8 cellular contexts compared by ENCODE assay signal in the genomic region with DNA sequence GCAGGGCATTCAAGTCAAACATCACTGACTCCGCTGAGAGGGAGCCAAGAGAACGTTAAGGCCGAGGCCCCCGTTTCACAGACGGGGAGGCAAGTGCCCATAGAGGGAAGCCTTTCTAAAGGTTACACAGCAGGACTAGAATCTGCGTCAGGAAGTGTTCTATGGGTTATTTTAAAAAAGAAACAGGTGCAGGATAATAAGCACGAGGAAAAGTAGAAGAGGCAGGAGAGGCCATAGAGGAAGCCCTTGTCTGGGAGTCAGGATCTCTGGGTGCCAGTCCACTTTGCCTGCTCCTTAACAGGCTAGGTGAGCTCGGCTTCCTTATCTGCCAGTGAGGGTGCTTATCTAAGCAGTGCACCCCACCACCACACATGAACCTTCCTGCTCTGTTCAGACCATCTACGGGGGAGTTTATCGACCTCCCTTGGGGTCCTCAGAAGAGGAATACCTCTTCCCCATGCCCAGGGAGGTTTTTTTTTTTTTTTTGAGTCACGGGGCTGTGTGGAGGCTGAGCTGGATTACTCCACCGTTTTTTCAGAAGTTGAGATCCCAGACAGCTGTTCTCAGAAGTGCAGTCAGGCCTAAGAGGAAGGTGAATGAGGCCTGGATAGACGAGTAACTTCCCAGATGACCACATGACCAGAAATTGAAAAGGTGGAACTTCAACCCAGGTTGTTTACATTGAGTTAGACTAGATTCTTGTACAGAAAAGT. TPM values are rescaled to one million over a fixed set of nuclear protein-coding genes. Genes with fewer than 3 reads are reported as not detected.
DNase-seq lines count a peak whose midpoint lies in the region; ATAC-seq and TF ChIP-seq lines count a peak whose summit lies in the region.

No MANE protein-coding gene starts in this region.

- H3K4me1 ChIP-seq in esophagus squamous epithelium, result peaks cover 11 to 61% (median 23%) of the 10 kb centered on the region in 3 donors
- H3K4me1 ChIP-seq in neutrophil (ENCODE audit: control insufficient read depth in 1 of 2, insufficient read depth in 1 of 2, low read depth in 1 of 2, low read length in 1 of 2), result peaks cover 38 to 43% of the 10 kb centered on the region in 2 experiments

- peak overlapping the region; percentile 98 for H3K27ac ChIP-seq in CD4-positive, alpha-beta T cell (ENCODE audit: low read depth, low read length)
- H3K27ac ChIP-seq in SU-DHL-6 (ENCODE audit: low read depth, low read length), result peak overlapping the region; percentile 95
- H3K27ac ChIP-seq in esophagus squamous epithelium, result peak overlapping the region; percentile 90 to 99 (median 94)
- H3K27ac ChIP-seq in neutrophil, result peak overlapping the region; percentile 99

- no peaks in the 10 kb centered on the region for H3K27me3 ChIP-seq in CD4-positive, alpha-beta T cell (ENCODE audit: control insufficient read depth, insufficient read depth, low read length)
- H3K27me3 ChIP-seq in SU-DHL-6 (ENCODE audit: low read length) (no peaks in the 10 kb centered on the region), esophagus squamous epithelium (no peaks in the 10 kb centered on the region), neutrophil (no peaks in the 10 kb centered on the region)

- 17 to 22% methylated on average over 11 to 13 of the region's 13 CpGs for WGBS in esophagus squamous epithelium, 2 donors

- intact Hi-C loops in CD4-positive, alpha-beta T cell (cut with DNase I, micrococcal nuclease), result loop anchor here in 1 of 2 experiments (5.0 to 10.0 kb wide), 5 partner anchors 108 to 921 kb away; a partner anchor contains a TSS
- intact Hi-C loops in esophagus squamous epithelium (cut with DNase I), result no loop called here

- H3K36me3 Mint-ChIP-seq in CD4-positive, alpha-beta T cell (ENCODE audit: low read depth), result peaks cover 35% of the 10 kb centered on the region
- H3K36me3 Mint-ChIP-seq in HFFc6 (ENCODE audit: low read depth), result peaks cover 14% of the 10 kb centered on the region

- peak; percentile 15 for ATAC-seq in CD4-positive, alpha-beta T cell (ENCODE audit: poor library complexity)
- ATAC-seq in GM18909 (IDR thresholded peaks at IDR 0.05; ENCODE audit: poor library complexity, unreplicated experiment), result no peak

- H3K4me2 ChIP-seq in SU-DHL-6 (ENCODE audit: low read depth, low read length, poor library complexity, severe bottlenecking), result peak overlapping the region; percentile 61

- no peak for TF ChIP-seq CTCF in CD4-positive, alpha-beta T cell (IDR thresholded peaks at IDR 0.05)
- no peak for TF ChIP-seq CTCF in HFFc6 (IDR thresholded peaks at IDR 0.05)
- no peak for TF ChIP-seq CTCF in SU-DHL-6 (IDR thresholded peaks at IDR 0.05; ENCODE audit: insufficient read depth, low read length, poor library complexity, severe bottlenecking)
- TF ChIP-seq CTCF in esophagus squamous epithelium (IDR thresholded peaks at IDR 0.05), result no peak
- TF ChIP-seq CTCF in neutrophil (IDR thresholded peaks at IDR 0.05), result no peak
- TF ChIP-seq CTCF in GM10248 (IDR thresholded peaks at IDR 0.05; ENCODE audit: control extremely low read depth, extremely low read depth, low read depth, missing control alignments), result no peak

- no peaks in the 10 kb centered on the region for H3K27me3 Mint-ChIP-seq in CD4-positive, alpha-beta T cell
- peaks cover 8% of the 10 kb centered on the region for H3K27me3 Mint-ChIP-seq in HFFc6 (ENCODE audit: insufficient read depth)

- POLR2A ChIA-PET in CD4-positive, alpha-beta T cell (lab: Charles Lee), result interaction anchor here (0.6 to 2.3 kb wide), 25 partner anchors 8 to 618 kb away, joined by 3 to 32 read pairs (median 4); a partner anchor contains a TSS
- POLR2A ChIA-PET in GM10248 (lab: Yijun Ruan, JAX), result interaction anchor here (0.6 to 0.8 kb wide), 3 partner anchors 9 to 1045 kb away, joined by 3 read pairs; no protein-coding TSS in a partner anchor

- CTCF ChIA-PET in CD4-positive, alpha-beta T cell (lab: Charles Lee), result interaction anchor here (0.8 to 1.2 kb wide), 5 partner anchors 10 to 169 kb away, joined by 3 to 5 read pairs (median 3); no protein-coding TSS in a partner anchor
- CTCF ChIA-PET in GM10248 (lab: Yijun Ruan, JAX), result interaction anchor here (0.6 to 5.9 kb wide), 18 partner anchors 8 to 420 kb away, joined by 3 to 59 read pairs (median 4); no protein-coding TSS in a partner anchor

- H3K79me2 ChIP-seq in SU-DHL-6 (ENCODE audit: insufficient read depth, low read length), result peaks cover 36% of the 10 kb centered on the region

- H2AFZ ChIP-seq in SU-DHL-6 (ENCODE audit: low read depth, low read length, severe bottlenecking), result no peak overlapping the region

- no peak for DNase-seq in CD4-positive, alpha-beta T cell
- DNase-seq in HFFc6 (no peak), esophagus squamous epithelium (lab: John Stamatoyannopoulos, UW) (no peak), DMS 273 treated with DMSO at 0.1 percent for 48 hours (lab: John Stamatoyannopoulos, UW) (no peak), GM10248 (ENCODE audit: extremely low spot score) (no peak)

- no peaks in the 10 kb centered on the region for H4K20me1 ChIP-seq in SU-DHL-6 (ENCODE audit: low read depth, low read length)

- peak overlapping the region; percentile 7 for H3K4me3 ChIP-seq in SU-DHL-6 (ENCODE audit: insufficient read depth, low read length, poor library complexity, severe bottlenecking)
- H3K4me3 ChIP-seq in esophagus squamous epithelium, result peak overlapping the region; percentile 61 to 98 (median 90)
- peak overlapping the region; percentile 81 to 94 for H3K4me3 ChIP-seq in neutrophil (ENCODE audit: low read depth in 1 of 2, low read length in 1 of 2)

- peaks cover 29% of the 10 kb centered on the region for H3F3A ChIP-seq in SU-DHL-6 (ENCODE audit: insufficient read depth)

- H3K27ac Mint-ChIP-seq in CD4-positive, alpha-beta T cell, result peak overlapping the region; percentile 96
- peak overlapping the region; percentile 98 for H3K27ac Mint-ChIP-seq in HFFc6

- no peaks in the 10 kb centered on the region for H3K9me2 ChIP-seq in SU-DHL-6 (replicated peaks; ENCODE audit: insufficient read depth, low read length)

- H3K9me3 Mint-ChIP-seq in CD4-positive, alpha-beta T cell, result no peaks in the 10 kb centered on the region
- H3K9me3 Mint-ChIP-seq in HFFc6, result no peaks in the 10 kb centered on the region

- no peak for TF ChIP-seq POLR2A in esophagus squamous epithelium (IDR thresholded peaks at IDR 0.05)

- peak overlapping the region; percentile 93 for H3K4me3 Mint-ChIP-seq in CD4-positive, alpha-beta T cell
- H3K4me3 Mint-ChIP-seq in HFFc6, result peak overlapping the region; percentile 96

- H3K4me1 Mint-ChIP-seq in CD4-positive, alpha-beta T cell (ENCODE audit: low read depth), result peaks cover 36% of the 10 kb centered on the region
- peaks cover 35% of the 10 kb centered on the region for H3K4me1 Mint-ChIP-seq in HFFc6 (ENCODE audit: low read depth)

- H3K9me3 ChIP-seq in CD4-positive, alpha-beta T cell (ENCODE audit: control insufficient read depth, low read length), result no peaks in the 10 kb centered on the region
- H3K9me3 ChIP-seq in SU-DHL-6 (ENCODE audit: insufficient read depth, low read length), result no peaks in the 10 kb centered on the region
- H3K9me3 ChIP-seq in esophagus squamous epithelium, result no peaks in the 10 kb centered on the region
- H3K9me3 ChIP-seq in neutrophil, result no peaks in the 10 kb centered on the region

- H3K36me3 ChIP-seq in SU-DHL-6 (ENCODE audit: low read length) (peaks cover 20% of the 10 kb centered on the region), esophagus squamous epithelium (no peaks in the 10 kb centered on the region), neutrophil (peaks cover 5% of the 10 kb centered on the region)

- H3K9ac ChIP-seq in SU-DHL-6 (ENCODE audit: low read length), result peak overlapping the region; percentile 96

RNA-seq across cellular contexts. Expression of a gene that starts 1.2 kb away (rescaled TPM):
- total RNA-seq in CD4-positive, alpha-beta T cell, result 10 to 100 TPM; 48.6 to 50.7 TPM
- 10 to 100 TPM; 58.9 to 68.2 (median 65.0) TPM for total RNA-seq in HFFc6 (2021; fragmentation: NEBNext Ultra II Directional; extraction: Animal tissue kit (Norgen Biotek cat#: 25700))
- 10 to 100 TPM in 1 of 4 donors, 1 to 10 TPM in 3; 4.1 to 12.8 (median 6.8) TPM for total RNA-seq in esophagus squamous epithelium

Comparison
In these comparisons a context has a peak if more than half of its experiments do, and no peak if none do; other contexts are left out.
1. H3K4me3 ChIP-seq: peak in every context shown above with its lines; median percentile 90 in esophagus squamous epithelium; 88 in neutrophil; 7 in SU-DHL-6.